ENCODE assay signal across 8 cellular contexts in genomic region chr3:56303508-56303907, GRCh38.
DNase-seq lines count a peak whose midpoint lies in the region; ATAC-seq and TF ChIP-seq lines count a peak whose summit lies in the region.

No MANE protein-coding gene starts in this region.

- H3K27me3 ChIP-seq in HL-60 (ENCODE audit: insufficient read depth, poor library complexity, severe bottlenecking), result no peaks in the 10 kb centered on the region
- no peaks in the 10 kb centered on the region for H3K27me3 ChIP-seq in right cardiac atrium (ENCODE audit: control insufficient read depth, insufficient read depth)
- H3K27me3 ChIP-seq in body of pancreas, result no peaks in the 10 kb centered on the region
- no peaks in the 10 kb centered on the region for H3K27me3 ChIP-seq in effector memory CD4-positive, alpha-beta T cell (replicated peaks; ENCODE audit: control insufficient read depth, insufficient read depth, low read length, poor library complexity, severe bottlenecking)

- TF ChIP-seq POLR2A in body of pancreas (IDR thresholded peaks at IDR 0.05), result no peak

- H3K36me3 ChIP-seq in body of pancreas (replicated peaks in 1 of 2; ENCODE audit: insufficient read depth in 1 of 2, low read depth in 2 of 2), result no peaks in the 10 kb centered on the region
- no peaks in the 10 kb centered on the region for H3K36me3 ChIP-seq in effector memory CD4-positive, alpha-beta T cell (ENCODE audit: control insufficient read depth, insufficient read depth, low read length)

- intact Hi-C loops in right cardiac atrium (cut with DNase I), result no loop called here
- intact Hi-C loops in body of pancreas (cut with DNase I), result no loop called here

- H3K4me3 ChIP-seq in HL-60 (replicated peaks; ENCODE audit: insufficient read depth, low read length) (no peak overlapping the region), right cardiac atrium (ENCODE audit: low read length) (no peak overlapping the region), body of pancreas (no peak overlapping the region)
- H3K4me3 ChIP-seq in effector memory CD4-positive, alpha-beta T cell (ENCODE audit: insufficient read depth, low read depth, low read length, poor library complexity, severe bottlenecking), result no peak overlapping the region

- H3K9me3 ChIP-seq in right cardiac atrium (ENCODE audit: control insufficient read depth, low read length), result no peaks in the 10 kb centered on the region
- H3K9me3 ChIP-seq in body of pancreas, result no peaks in the 10 kb centered on the region
- no peaks in the 10 kb centered on the region for H3K9me3 ChIP-seq in effector memory CD4-positive, alpha-beta T cell (ENCODE audit: control insufficient read depth, low read length)

- no peak overlapping the region for H3K27ac ChIP-seq in HL-60 (replicated peaks)
- H3K27ac ChIP-seq in right cardiac atrium (ENCODE audit: low read length), result no peak overlapping the region
- no peak overlapping the region for H3K27ac ChIP-seq in body of pancreas
- H3K27ac ChIP-seq in effector memory CD4-positive, alpha-beta T cell (ENCODE audit: insufficient read depth, low read length, poor library complexity, severe bottlenecking), result no peak overlapping the region

- H3K4me1 ChIP-seq in right cardiac atrium (ENCODE audit: control insufficient read depth, insufficient read depth, low read length), result no peaks in the 10 kb centered on the region
- no peaks in the 10 kb centered on the region for H3K4me1 ChIP-seq in body of pancreas
- no peaks in the 10 kb centered on the region for H3K4me1 ChIP-seq in effector memory CD4-positive, alpha-beta T cell (ENCODE audit: control insufficient read depth, insufficient read depth, low read length, poor library complexity, severe bottlenecking)

- DNase-seq in EL (peak; percentile 33), HL-60 (ENCODE audit: low read depth in 1 of 2, low spot score in 1 of 2) (peak; percentile 16 to 32), UCSD-AML1 (lab: John Stamatoyannopoulos, UW; ENCODE audit: unreplicated experiment) (peak; percentile 16), right cardiac atrium (peak in 2 of 3 donors; percentile 19 to 47), superior temporal gyrus (ENCODE audit: extremely low spot score) (peak; percentile 30), body of pancreas (no peak)
- no peak for DNase-seq in effector memory CD4-positive, alpha-beta T cell

- ATAC-seq in GM21360 (IDR thresholded peaks at IDR 0.05; ENCODE audit: unreplicated experiment) (peak; percentile 90), right cardiac atrium (peak; percentile 71 to 83), body of pancreas (no peak)

- 27% methylated on average over 5 of the region's 5 CpGs for WGBS in right cardiac atrium
- WGBS in body of pancreas, 2 donors, result 53 to 55% methylated on average over 5 of the region's 5 CpGs

- TF ChIP-seq CTCF in HL-60 (IDR thresholded peaks at IDR 0.05; ENCODE audit: insufficient read depth, low read length), result peak; percentile 7
- TF ChIP-seq CTCF in body of pancreas (IDR thresholded peaks at IDR 0.05), result peak in 1 of 7 experiments; percentile 12

Comparison
In these comparisons a context has a peak if more than half of its experiments do, and no peak if none do; other contexts are left out.
1. DNase-seq: peak in EL (single experiment), HL-60 (2 of 2), UCSD-AML1 (single experiment), right cardiac atrium (2 of 3) and superior temporal gyrus (single experiment); none in body of pancreas (0 of 4) and effector memory CD4-positive, alpha-beta T cell (0 of 3).